In genomic region chr2:190988910-190989309, GRCh38 we compare ENCODE assay signal across 21 cellular contexts.
"Had no signal": no experiment of that assay in that cellular context is flagged by ENCODE, and none has a peak within 500 bp of the region (broad histone marks: within the 10 kb centered on the region; RNA-seq: fewer than 3 reads in every experiment).

No MANE protein-coding gene starts in this region.

- H3K27me3 ChIP-seq: gastroesophageal sphincter, neutrophil, pancreas, thyroid gland had no signal

- H3K27ac ChIP-seq: epithelial cell of prostate, gastroesophageal sphincter, neutrophil, pancreas, thyroid gland had no signal

- H3K4me1 Mint-ChIP-seq: brain had no signal

- H3K4me1 ChIP-seq: gastroesophageal sphincter, pancreas, thyroid gland had no signal

- H3K27me3 Mint-ChIP-seq: activated CD4-positive, alpha-beta memory T cell treated with anti-CD3 and anti-CD28 coated beads, Interleukin-2, amount 10 ng/mL, durations not matched to agents 7 days and 5 days; activated CD8-positive, alpha-beta memory T cell treated with anti-CD3 and anti-CD28 coated beads, Interleukin-2, amount 10 ng/mL, durations not matched to agents 7 days and 5 days; brain had no signal

- ATAC-seq: activated CD8-positive, alpha-beta memory T cell treated with anti-CD3 and anti-CD28 coated beads, Interleukin-2, amount 10 ng/mL, durations not matched to agents 7 days and 5 days; gastroesophageal sphincter; left cardiac atrium; pancreas; right cardiac atrium; stimulated activated naive CD8-positive, alpha-beta T cell treated with anti-CD3 and anti-CD28 coated beads, Interleukin-15, Interleukin-2, amounts not matched to agents 100 U/mL and 50 U/mL, for 24 hours; WTC11 had no signal

- H3K4me3 Mint-ChIP-seq: activated CD4-positive, alpha-beta memory T cell treated with anti-CD3 and anti-CD28 coated beads, Interleukin-2, amount 10 ng/mL, durations not matched to agents 7 days and 5 days; activated CD8-positive, alpha-beta memory T cell treated with anti-CD3 and anti-CD28 coated beads, Interleukin-2, amount 10 ng/mL, durations not matched to agents 7 days and 5 days; brain; nephron; WTC11 had no signal

- H3K27ac Mint-ChIP-seq: brain, nephron, WTC11 had no signal

- H3K4me3 ChIP-seq: gastroesophageal sphincter, pancreas, thyroid gland had no signal

- H3K9me3 ChIP-seq: gastroesophageal sphincter, neutrophil, pancreas, thyroid gland had no signal

- DNase-seq: activated CD4-positive, alpha-beta memory T cell treated with anti-CD3 and anti-CD28 coated beads, Interleukin-2, amount 10 ng/mL, durations not matched to agents 7 days and 5 days; activated CD8-positive, alpha-beta memory T cell treated with anti-CD3 and anti-CD28 coated beads, Interleukin-2, amount 10 ng/mL, durations not matched to agents 7 days and 5 days; activated naive CD4-positive, alpha-beta T cell; head of caudate nucleus; hypothalamus; islet precursor cell; left cardiac atrium; midbrain; pancreas; right cardiac atrium; stimulated activated CD4-positive, alpha-beta T cell treated with anti-CD3 and anti-CD28 coated beads, Interleukin-4, amount 100 ng/mL, for 24 hours; stimulated activated naive CD8-positive, alpha-beta T cell treated with anti-CD3 and anti-CD28 coated beads, Interleukin-15, Interleukin-2, amounts not matched to agents 100 U/mL and 50 U/mL, for 24 hours; T-helper 1 cell; T1000; thyroid gland had no signal

- H3K9me3 Mint-ChIP-seq: activated CD4-positive, alpha-beta memory T cell treated with anti-CD3 and anti-CD28 coated beads, Interleukin-2, amount 10 ng/mL, durations not matched to agents 7 days and 5 days; brain; nephron; WTC11 had no signal
